ENCODE assay signal across 1 cellular context in the genomic region with DNA sequence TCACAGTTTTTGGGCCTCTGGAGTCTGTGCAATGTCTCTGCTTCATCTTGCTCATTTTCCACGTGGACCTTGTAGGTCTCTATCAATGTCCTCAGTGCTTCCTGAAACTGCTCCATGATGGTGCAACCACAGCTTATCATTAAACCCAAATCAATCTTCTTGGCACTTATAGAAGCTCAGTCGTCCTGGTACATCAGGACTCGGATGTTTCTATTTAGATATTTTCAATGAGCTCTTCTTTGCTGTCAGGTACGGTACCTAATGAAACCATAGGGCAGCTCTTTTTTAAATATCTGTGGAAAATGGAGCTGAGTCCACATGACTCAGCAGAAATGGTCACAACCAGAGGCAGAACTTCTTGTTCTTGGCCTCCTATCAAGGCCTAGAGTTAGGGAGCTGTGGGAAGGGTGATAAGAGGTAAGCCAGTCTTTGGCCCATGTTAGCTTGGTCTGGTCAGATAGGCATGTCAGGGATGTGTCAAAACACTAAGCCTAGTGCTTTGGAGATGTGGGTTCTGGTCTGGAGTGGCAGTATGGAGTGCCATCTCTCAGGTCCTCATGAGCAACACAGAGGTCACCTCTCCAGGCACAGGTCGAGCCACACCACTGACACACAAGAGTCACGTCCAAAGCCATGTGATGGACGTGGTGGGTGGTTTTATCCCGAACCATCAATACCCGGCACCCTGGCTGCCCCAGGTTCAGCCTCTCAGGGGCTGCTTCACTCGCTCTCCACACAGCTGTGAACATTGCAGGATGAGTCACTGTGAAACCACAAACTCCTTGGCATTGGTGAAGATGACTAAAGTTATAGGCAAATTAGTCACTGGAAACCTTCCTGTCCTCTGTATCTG.
TF ChIP-seq lines count a peak whose summit lies in the region.

No MANE protein-coding gene starts in this region.

TF ChIP-seq in HCT116, 20 proteins besides CTCF, POLR2A, EP300 and RAD21 (continued from another document):
- TF ChIP-seq, protein P1, sequence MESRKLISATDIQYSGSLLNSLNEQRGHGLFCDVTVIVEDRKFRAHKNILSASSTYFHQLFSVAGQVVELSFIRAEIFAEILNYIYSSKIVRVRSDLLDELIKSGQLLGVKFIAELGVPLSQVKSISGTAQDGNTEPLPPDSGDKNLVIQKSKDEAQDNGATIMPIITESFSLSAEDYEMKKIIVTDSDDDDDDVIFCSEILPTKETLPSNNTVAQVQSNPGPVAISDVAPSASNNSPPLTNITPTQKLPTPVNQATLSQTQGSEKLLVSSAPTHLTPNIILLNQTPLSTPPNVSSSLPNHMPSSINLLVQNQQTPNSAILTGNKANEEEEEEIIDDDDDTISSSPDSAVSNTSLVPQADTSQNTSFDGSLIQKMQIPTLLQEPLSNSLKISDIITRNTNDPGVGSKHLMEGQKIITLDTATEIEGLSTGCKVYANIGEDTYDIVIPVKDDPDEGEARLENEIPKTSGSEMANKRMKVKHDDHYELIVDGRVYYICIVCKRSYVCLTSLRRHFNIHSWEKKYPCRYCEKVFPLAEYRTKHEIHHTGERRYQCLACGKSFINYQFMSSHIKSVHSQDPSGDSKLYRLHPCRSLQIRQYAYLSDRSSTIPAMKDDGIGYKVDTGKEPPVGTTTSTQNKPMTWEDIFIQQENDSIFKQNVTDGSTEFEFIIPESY (IDR thresholded peaks at IDR 0.05; ENCODE audit: extremely low read depth, insufficient replicate concordance, low read length): no peak
- TF ChIP-seq EGR1 (IDR thresholded peaks at IDR 0.05; ENCODE audit: low read depth) (no peak), EZH2 (IDR thresholded peaks at IDR 0.05) (no peak), SP1 (IDR thresholded peaks at IDR 0.05; ENCODE audit: low read depth) (peak; percentile 96), POLR2AphosphoS5 (IDR thresholded peaks at IDR 0.05; ENCODE audit: low read depth, low read length) (peak; percentile 74), EZH2phosphoT487 (IDR thresholded peaks at IDR 0.05; ENCODE audit: borderline replicate concordance) (no peak), ZFX (IDR thresholded peaks at IDR 0.05) (no peak), ZNF274 (IDR thresholded peaks at IDR 0.05; ENCODE audit: low read depth, low read length) (no peak), JUND (IDR thresholded peaks at IDR 0.05) (peak; percentile 99), SRF (IDR thresholded peaks at IDR 0.05; ENCODE audit: low read depth) (peak; percentile 85), SIN3A (IDR thresholded peaks at IDR 0.05; ENCODE audit: low read depth) (peak; percentile 86; the same call in 1 of the 2 replicates)
- TF ChIP-seq, protein P2, sequence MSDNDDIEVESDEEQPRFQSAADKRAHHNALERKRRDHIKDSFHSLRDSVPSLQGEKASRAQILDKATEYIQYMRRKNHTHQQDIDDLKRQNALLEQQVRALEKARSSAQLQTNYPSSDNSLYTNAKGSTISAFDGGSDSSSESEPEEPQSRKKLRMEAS (IDR thresholded peaks at IDR 0.05): peak; percentile 56; the same call in 1 of the 2 replicates
